Comparison of ENCODE assay signal across 19 cellular contexts in genomic region chr21:29085106-29085752, GRCh38.
"Had no signal": no experiment of that assay in that cellular context is flagged by ENCODE, and none has a peak within 500 bp of the region (broad histone marks: within the 10 kb centered on the region; RNA-seq: fewer than 3 reads in every experiment).

No MANE protein-coding gene starts in this region.

- H3K27ac ChIP-seq: esophagus muscularis mucosa, gastrocnemius medialis, left lung, neutrophil, psoas muscle, right lobe of liver, stomach, upper lobe of left lung, uterus had no signal

- H3K4me3 Mint-ChIP-seq: immature natural killer cell; naive thymus-derived CD4-positive, alpha-beta T cell; nephron progenitor cell had no signal

- H3K4me1 ChIP-seq: gastrocnemius medialis, right lobe of liver, uterus had no signal

- H3K27me3 ChIP-seq: esophagus muscularis mucosa, gastrocnemius medialis, left lung, neutrophil, right lobe of liver, stomach, upper lobe of left lung, uterus had no signal

- H3K9me3 ChIP-seq: esophagus muscularis mucosa, gastrocnemius medialis, left lung, neutrophil, psoas muscle, right lobe of liver, stomach, upper lobe of left lung, uterus had no signal

- H3K27ac Mint-ChIP-seq: immature natural killer cell, nephron progenitor cell had no signal

- H3K36me3 ChIP-seq: gastrocnemius medialis, left lung, neutrophil, right lobe of liver, upper lobe of left lung, uterus had no signal

- DNase-seq: effector memory CD4-positive, alpha-beta T cell; gastrocnemius medialis; immature natural killer cell; left lung; mesenchymal stem cell; naive thymus-derived CD4-positive, alpha-beta T cell; nephron progenitor cell; psoas muscle; retina; right lobe of liver; stimulated activated CD4-positive, alpha-beta T cell treated with anti-CD3 and anti-CD28 coated beads, Interleukin-12 subunit alpha, Interleukin-12 subunit beta, amount 100 ng/mL, for 4 hours; stimulated activated naive CD4-positive, alpha-beta T cell; stomach; substantia nigra; upper lobe of left lung; uterus had no signal

- ATAC-seq: gastrocnemius medialis; left lung; naive thymus-derived CD4-positive, alpha-beta T cell; psoas muscle; right lobe of liver had no signal

- H3K4me3 ChIP-seq: esophagus muscularis mucosa, gastrocnemius medialis, left lung, lung, psoas muscle, right lobe of liver, stomach, upper lobe of left lung, uterus had no signal

- H3K9me3 Mint-ChIP-seq: immature natural killer cell; naive thymus-derived CD4-positive, alpha-beta T cell; nephron progenitor cell had no signal
